Comparison of ENCODE assay signal across 30 cellular contexts in the genomic region with DNA sequence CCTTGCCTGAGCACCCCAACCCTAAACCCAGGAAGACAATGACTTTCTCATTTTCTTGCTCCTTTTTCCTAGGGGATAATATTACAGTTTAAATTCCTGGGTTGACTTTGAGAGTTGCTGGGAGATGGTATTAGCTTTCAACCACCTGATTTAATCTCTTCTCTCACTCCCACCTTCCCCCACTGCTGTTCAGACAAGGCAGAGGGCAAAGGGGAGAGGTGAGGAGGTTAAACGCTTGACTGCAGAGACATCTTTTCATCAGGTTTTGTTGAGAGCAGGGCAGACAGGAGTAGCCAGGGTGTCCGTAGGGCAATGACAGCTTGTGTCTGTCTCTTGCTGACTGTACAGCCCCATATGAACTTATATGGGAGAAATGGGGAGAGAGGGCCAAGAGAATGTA.
DNase-seq lines count a peak whose midpoint lies in the region; ATAC-seq and TF ChIP-seq lines count a peak whose summit lies in the region.
"Had no signal": no experiment of that assay in that cellular context is flagged by ENCODE, and none has a peak within 500 bp of the region (broad histone marks: within the 10 kb centered on the region; RNA-seq: fewer than 3 reads in every experiment).

No MANE protein-coding gene starts in this region.

- peak overlapping the region in 2 of 3 experiments; percentile 2 to 13 for H3K4me3 Mint-ChIP-seq in nephron
- H3K4me3 Mint-ChIP-seq: activated naive CD4-positive, alpha-beta T cell treated with anti-CD3 and anti-CD28 coated beads, Interleukin-2, amount 50 U/mL, for 24 hours; CD8-positive, alpha-beta memory T cell; neural crest cell; T-cell had no signal

- no peaks in the 10 kb centered on the region for H3K36me3 Mint-ChIP-seq in nephron (ENCODE audit: low read depth)
- H3K36me3 Mint-ChIP-seq: activated naive CD4-positive, alpha-beta T cell treated with anti-CD3 and anti-CD28 coated beads, Interleukin-2, amount 50 U/mL, for 24 hours; CD8-positive, alpha-beta memory T cell; T-cell had no signal

- H3K9me3 Mint-ChIP-seq in nephron, result peaks cover 4% of the 10 kb centered on the region
- H3K9me3 Mint-ChIP-seq: activated naive CD4-positive, alpha-beta T cell treated with anti-CD3 and anti-CD28 coated beads, Interleukin-2, amount 50 U/mL, for 24 hours; activated T-helper 2 cell treated with anti-CD3 and anti-CD28 coated beads, Interferon-gamma antibody, Interleukin-2, Interleukin-4, amounts not matched to agents 10 μg/mL and 5 μg/mL and 100 μg/mL, durations not matched to agents 14 hours and 24 hours and 36 hours had no signal

- H3K4me3 ChIP-seq in cardiac muscle cell, result no peak overlapping the region
- H3K4me3 ChIP-seq in heart left ventricle, result no peak overlapping the region
- H3K4me3 ChIP-seq: GM12878, left ventricle myocardium inferior, Peyer's patch, right lobe of liver, SJCRH30, thyroid gland had no signal

- H3K36me3 ChIP-seq in cardiac muscle cell, result no peaks in the 10 kb centered on the region
- H3K36me3 ChIP-seq in heart left ventricle, result no peaks in the 10 kb centered on the region
- H3K36me3 ChIP-seq: left ventricle myocardium inferior, Peyer's patch, right lobe of liver, SJCRH30, thyroid gland, WERI-Rb-1 had no signal

- TF ChIP-seq POLR2A in heart left ventricle (IDR thresholded peaks at IDR 0.05), result no peak

- no peak for ATAC-seq in heart left ventricle
- ATAC-seq in GM21528 (IDR thresholded peaks at IDR 0.05; ENCODE audit: low FRiP score, unreplicated experiment), result no peak
- ATAC-seq: GM12878, T-cell had no signal

- DNase-seq in cardiac muscle cell (ENCODE audit: low read depth in 1 of 2, low spot score in 1 of 2) (no peak), heart left ventricle (no peak), SK-N-DZ (ENCODE audit: low spot score) (peak; percentile 62)
- DNase-seq in activated CD4-positive, CD25-positive, alpha-beta regulatory T cell treated with anti-CD3 and anti-CD28 coated beads, Interleukin-2, amount 50 U/mL, for 72 hours, result no peak
- DNase-seq in activated naive CD4-positive, alpha-beta T cell treated with Interleukin-2 at 50 U/mL for 16 hours, result no peak
- DNase-seq: activated CD4-positive, alpha-beta T cell treated with anti-CD3 and anti-CD28 coated beads for 48 hours; activated CD8-positive, alpha-beta memory T cell treated with anti-CD3 and anti-CD28 coated beads for 24 hours; activated T-cell treated with anti-CD3 and anti-CD28 coated beads for 4 hours; amniotic stem cell; CD8-positive, alpha-beta memory T cell; effector memory CD4-positive, alpha-beta T cell; erythroblast; left ventricle myocardium inferior; mesenchymal stem cell; NCI-H1048; NCI-H1930; Peyer's patch; posterior cingulate gyrus; right lobe of liver; SJCRH30; stimulated activated CD4-positive, alpha-beta T cell treated with anti-CD3 and anti-CD28 coated beads, Interleukin-4, amount 100 ng/mL, for 1 hour; T-cell; thyroid gland; WERI-Rb-1 had no signal

- H3K27me3 Mint-ChIP-seq in nephron (ENCODE audit: low read depth), result no peaks in the 10 kb centered on the region
- H3K27me3 Mint-ChIP-seq: CD8-positive, alpha-beta memory T cell had no signal

- WGBS in heart left ventricle, 4 donors, result 61 to 80% (median 72%) methylated on average over 2 of the region's 2 CpGs

- TF ChIP-seq CTCF in cardiac muscle cell (IDR thresholded peaks at IDR 0.05; ENCODE audit: low read depth, low read length), result no peak
- TF ChIP-seq CTCF in heart left ventricle (IDR thresholded peaks at IDR 0.05), result no peak
- TF ChIP-seq CTCF in nephron (IDR thresholded peaks at IDR 0.05; ENCODE audit: unreplicated experiment in 3 of 3), result no peak

- H3K27me3 ChIP-seq in cardiac muscle cell, result no peaks in the 10 kb centered on the region
- H3K27me3 ChIP-seq in heart left ventricle, result peaks cover 0 to 19% (median 0%) of the 10 kb centered on the region in 9 donors
- H3K27me3 ChIP-seq: Peyer's patch, right lobe of liver, SJCRH30, thyroid gland had no signal

- H3K4me1 ChIP-seq in cardiac muscle cell (ENCODE audit: low read depth) (peaks cover 39% of the 10 kb centered on the region), heart left ventricle (peaks cover 0 to 14% (median 0%) of the 10 kb centered on the region in 12 donors)
- H3K4me1 ChIP-seq: left ventricle myocardium inferior, thyroid gland had no signal

- intact Hi-C loops in heart left ventricle (cut with DNase I), result loop anchor here in 2 of 10 donors (5.0 to 10.0 kb wide), 2 partner anchors 293 to 610 kb away; no protein-coding TSS in a partner anchor

- H3K27ac ChIP-seq in cardiac muscle cell (peak overlapping the region; percentile 73), heart left ventricle (no peak overlapping the region)
- H3K27ac ChIP-seq: left ventricle myocardium inferior, Peyer's patch, right lobe of liver, SJCRH30, thyroid gland, WERI-Rb-1 had no signal

- H3K4me1 Mint-ChIP-seq in nephron, result peaks cover 59% of the 10 kb centered on the region
- H3K4me1 Mint-ChIP-seq: activated naive CD4-positive, alpha-beta T cell treated with anti-CD3 and anti-CD28 coated beads, Interleukin-2, amount 50 U/mL, for 24 hours; T-cell had no signal

- H3K9me3 ChIP-seq in cardiac muscle cell (ENCODE audit: low read depth) (no peaks in the 10 kb centered on the region), heart left ventricle (peaks cover 0 to 9% (median 0%) of the 10 kb centered on the region in 12 donors)
- H3K9me3 ChIP-seq: Peyer's patch, right lobe of liver, SJCRH30, thyroid gland had no signal

- H3K27ac Mint-ChIP-seq in nephron, result peak overlapping the region; percentile 88 to 95 (median 94)
- H3K27ac Mint-ChIP-seq: activated naive CD4-positive, alpha-beta T cell treated with anti-CD3 and anti-CD28 coated beads, Interleukin-2, amount 50 U/mL, for 24 hours; activated T-helper 2 cell treated with anti-CD3 and anti-CD28 coated beads, Interferon-gamma antibody, Interleukin-2, Interleukin-4, amounts not matched to agents 10 μg/mL and 5 μg/mL and 100 μg/mL, durations not matched to agents 14 hours and 24 hours and 36 hours; CD8-positive, alpha-beta memory T cell; T-cell had no signal
